1 cellular context compared by ENCODE assay signal in genomic region chr12:79451988-79452387, GRCh38.
TF ChIP-seq lines count a peak whose summit lies in the region.

No MANE protein-coding gene starts in this region.

TF ChIP-seq in HepG2, 621 proteins besides CTCF, POLR2A, EP300 and RAD21 (continued from another document):
- TF ChIP-seq SP1 (IDR thresholded peaks at IDR 0.05) (no peak), SP1 (CRISPR knock-in tag; IDR thresholded peaks at IDR 0.05) (no peak), RCOR2 (CRISPR knock-in tag; IDR thresholded peaks at IDR 0.05) (no peak), TFAP4 (IDR thresholded peaks at IDR 0.05; ENCODE audit: borderline replicate concordance, low read depth) (0 out of 2 replicates have a peak, but pooled peaks have one; percentile 13), FOXA3 (CRISPR knock-in tag; IDR thresholded peaks at IDR 0.05) (0 out of 2 replicates have a peak, but pooled peaks have one; percentile 12)
